1 cellular context compared by ENCODE assay signal in genomic region chr5:172768098-172768572, GRCh38.
TF ChIP-seq lines count a peak whose summit lies in the region.

No MANE protein-coding gene starts in this region.

TF ChIP-seq in HEK293, 187 proteins besides CTCF, POLR2A, EP300 and RAD21 (continued from another document):
- TF ChIP-seq, protein P1, sequence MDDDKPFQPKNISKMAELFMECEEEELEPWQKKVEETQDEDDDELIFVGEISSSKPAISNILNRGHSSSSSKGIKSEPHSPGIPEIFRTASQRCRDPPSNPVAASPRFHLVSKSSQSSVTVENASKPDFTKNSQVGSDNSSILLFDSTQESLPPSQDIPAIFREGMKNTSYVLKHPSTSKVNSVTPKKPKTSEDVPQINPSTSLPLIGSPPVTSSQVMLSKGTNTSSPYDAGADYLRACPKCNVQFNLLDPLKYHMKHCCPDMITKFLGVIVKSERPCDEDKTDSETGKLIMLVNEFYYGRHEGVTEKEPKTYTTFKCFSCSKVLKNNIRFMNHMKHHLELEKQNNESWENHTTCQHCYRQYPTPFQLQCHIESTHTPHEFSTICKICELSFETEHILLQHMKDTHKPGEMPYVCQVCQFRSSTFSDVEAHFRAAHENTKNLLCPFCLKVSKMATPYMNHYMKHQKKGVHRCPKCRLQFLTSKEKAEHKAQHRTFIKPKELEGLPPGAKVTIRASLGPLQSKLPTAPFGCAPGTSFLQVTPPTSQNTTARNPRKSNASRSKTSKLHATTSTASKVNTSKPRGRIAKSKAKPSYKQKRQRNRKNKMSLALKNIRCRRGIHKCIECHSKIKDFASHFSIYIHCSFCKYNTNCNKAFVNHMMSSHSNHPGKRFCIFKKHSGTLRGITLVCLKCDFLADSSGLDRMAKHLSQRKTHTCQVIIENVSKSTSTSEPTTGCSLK (tag by site-specific recombination; IDR thresholded peaks at IDR 0.05), result no peak
- TF ChIP-seq ZNF202 (tag by site-specific recombination; IDR thresholded peaks at IDR 0.05; ENCODE audit: borderline replicate concordance), result no peak
- TF ChIP-seq, protein P2, sequence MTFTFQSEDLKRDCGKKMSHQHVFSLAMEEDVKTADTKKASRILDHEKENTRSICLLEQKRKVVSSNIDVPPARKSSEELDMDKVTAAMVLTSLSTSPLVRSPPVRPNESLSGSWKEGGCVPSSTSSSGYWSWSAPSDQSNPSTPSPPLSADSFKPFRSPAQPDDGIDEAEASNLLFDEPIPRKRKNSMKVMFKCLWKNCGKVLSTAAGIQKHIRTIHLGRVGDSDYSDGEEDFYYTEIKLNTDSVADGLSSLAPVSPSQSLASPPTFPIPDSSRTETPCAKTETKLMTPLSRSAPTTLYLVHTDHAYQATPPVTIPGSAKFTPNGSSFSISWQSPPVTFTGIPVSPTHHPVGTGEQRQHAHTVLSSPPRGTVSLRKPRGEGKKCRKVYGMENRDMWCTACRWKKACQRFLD (tag by site-specific recombination; IDR thresholded peaks at IDR 0.05), result no peak
